In genomic region chr19:9935409-9936062, GRCh38 we compare ENCODE assay signal across 8 cellular contexts. TPM values are rescaled to one million over a fixed set of nuclear protein-coding genes. Genes with fewer than 3 reads are reported as not detected.
DNase-seq lines count a peak whose midpoint lies in the region; ATAC-seq and TF ChIP-seq lines count a peak whose summit lies in the region.

No MANE protein-coding gene starts in this region.

- no peaks in the 10 kb centered on the region for H3K36me3 ChIP-seq in adipocyte (ENCODE audit: control insufficient read depth, insufficient read depth, low read length, severe bottlenecking)
- H3K36me3 ChIP-seq in lower lobe of right lung, result no peaks in the 10 kb centered on the region
- H3K36me3 ChIP-seq in tibial artery, result no peaks in the 10 kb centered on the region

- CTCF ChIA-PET in activated naive CD4-positive, alpha-beta T cell treated with anti-CD3 and anti-CD28 coated beads for 36 hours (lab: Charles Lee), result interaction anchor here (0.6 to 0.9 kb wide), 4 partner anchors 64 to 92 kb away, joined by 3 to 5 read pairs (median 4); no protein-coding TSS in a partner anchor
- CTCF ChIA-PET in activated naive CD4-positive, alpha-beta T cell treated with anti-CD3 and anti-CD28 coated beads, Interleukin-2, amount 10 ng/mL, durations not matched to agents 7 days and 5 days (lab: Charles Lee), result interaction anchor here (1.0 kb wide), 1 partner anchor 315 kb away, joined by 4 read pairs; no protein-coding TSS in a partner anchor

- no peak for ATAC-seq in lower lobe of right lung
- ATAC-seq in GM21390 (IDR thresholded peaks at IDR 0.05; ENCODE audit: unreplicated experiment), result no peak
- ATAC-seq in GM21619 (IDR thresholded peaks at IDR 0.05; ENCODE audit: unreplicated experiment), result no peak

- H3K27ac ChIP-seq in lower lobe of right lung (no peak overlapping the region), tibial artery (no peak overlapping the region)

- H3K9me3 ChIP-seq in adipocyte (ENCODE audit: control insufficient read depth, low read length), result no peaks in the 10 kb centered on the region
- no peaks in the 10 kb centered on the region for H3K9me3 ChIP-seq in lower lobe of right lung
- no peaks in the 10 kb centered on the region for H3K9me3 ChIP-seq in tibial artery

- no peak for DNase-seq in activated naive CD4-positive, alpha-beta T cell treated with anti-CD3 and anti-CD28 coated beads for 36 hours
- DNase-seq in activated naive CD4-positive, alpha-beta T cell treated with anti-CD3 and anti-CD28 coated beads, Interleukin-2, amount 10 ng/mL, durations not matched to agents 7 days and 5 days, result no peak
- DNase-seq in adipocyte (ENCODE audit: low read depth) (peak; percentile 36), lower lobe of right lung (no peak), tibial artery (no peak), iPS-NIHi11 (ENCODE audit: low spot score) (no peak)

- peaks cover 28% of the 10 kb centered on the region for H3K4me1 Mint-ChIP-seq in activated naive CD4-positive, alpha-beta T cell treated with anti-CD3 and anti-CD28 coated beads for 36 hours (ENCODE audit: low read depth)
- H3K4me1 Mint-ChIP-seq in activated naive CD4-positive, alpha-beta T cell treated with anti-CD3 and anti-CD28 coated beads, Interleukin-2, amount 10 ng/mL, durations not matched to agents 7 days and 5 days, result peaks cover 26% of the 10 kb centered on the region

- H3K27me3 ChIP-seq in adipocyte (replicated peaks; ENCODE audit: control insufficient read depth, insufficient read depth, low read length), result no peaks in the 10 kb centered on the region
- H3K27me3 ChIP-seq in lower lobe of right lung (ENCODE audit: low read depth), result peaks cover 62% of the 10 kb centered on the region
- peaks cover 4 to 62% of the 10 kb centered on the region in 2 donors for H3K27me3 ChIP-seq in tibial artery

- no peaks in the 10 kb centered on the region for H3K36me3 Mint-ChIP-seq in activated naive CD4-positive, alpha-beta T cell treated with anti-CD3 and anti-CD28 coated beads for 36 hours (ENCODE audit: low read depth)
- peaks cover 3% of the 10 kb centered on the region for H3K36me3 Mint-ChIP-seq in activated naive CD4-positive, alpha-beta T cell treated with anti-CD3 and anti-CD28 coated beads, Interleukin-2, amount 10 ng/mL, durations not matched to agents 7 days and 5 days

- no peak overlapping the region for H3K27ac Mint-ChIP-seq in activated naive CD4-positive, alpha-beta T cell treated with anti-CD3 and anti-CD28 coated beads for 36 hours
- H3K27ac Mint-ChIP-seq in activated naive CD4-positive, alpha-beta T cell treated with anti-CD3 and anti-CD28 coated beads, Interleukin-2, amount 10 ng/mL, durations not matched to agents 7 days and 5 days, result no peak overlapping the region

- peak overlapping the region; percentile 49 for H3K4me3 Mint-ChIP-seq in activated naive CD4-positive, alpha-beta T cell treated with anti-CD3 and anti-CD28 coated beads for 36 hours
- H3K4me3 Mint-ChIP-seq in activated naive CD4-positive, alpha-beta T cell treated with anti-CD3 and anti-CD28 coated beads, Interleukin-2, amount 10 ng/mL, durations not matched to agents 7 days and 5 days, result no peak overlapping the region

- intact Hi-C loops in activated naive CD4-positive, alpha-beta T cell treated with anti-CD3 and anti-CD28 coated beads for 36 hours (cut with micrococcal nuclease), result loop anchor here (2.0 kb wide), 1 partner anchor 455 kb away; no protein-coding TSS in a partner anchor
- intact Hi-C loops in lower lobe of right lung (cut with DNase I), result loop anchor here (10.0 kb wide), 1 partner anchor 89 kb away; no protein-coding TSS in a partner anchor
- intact Hi-C loops in tibial artery (cut with DNase I; ENCODE audit: low total_unique reads), result loop anchor here (2.0 kb wide), 1 partner anchor 63 kb away; no protein-coding TSS in a partner anchor

- TF ChIP-seq CTCF in lower lobe of right lung (IDR thresholded peaks at IDR 0.05), result no peak
- no peak for TF ChIP-seq CTCF in tibial artery (IDR thresholded peaks at IDR 0.05)

- H3K4me3 ChIP-seq in adipocyte (ENCODE audit: low read length) (peak overlapping the region; percentile 84), lower lobe of right lung (peak overlapping the region; percentile 40), tibial artery (peak overlapping the region; percentile 18 to 35)

- no peaks in the 10 kb centered on the region for H3K9me3 Mint-ChIP-seq in activated naive CD4-positive, alpha-beta T cell treated with anti-CD3 and anti-CD28 coated beads for 36 hours
- H3K9me3 Mint-ChIP-seq in activated naive CD4-positive, alpha-beta T cell treated with anti-CD3 and anti-CD28 coated beads, Interleukin-2, amount 10 ng/mL, durations not matched to agents 7 days and 5 days, result peaks cover 3% of the 10 kb centered on the region

- H3K27me3 Mint-ChIP-seq in activated naive CD4-positive, alpha-beta T cell treated with anti-CD3 and anti-CD28 coated beads for 36 hours (ENCODE audit: low read depth), result peaks cover 58% of the 10 kb centered on the region
- H3K27me3 Mint-ChIP-seq in activated naive CD4-positive, alpha-beta T cell treated with anti-CD3 and anti-CD28 coated beads, Interleukin-2, amount 10 ng/mL, durations not matched to agents 7 days and 5 days, result peaks cover 83% of the 10 kb centered on the region

- peak overlapping the region; percentile 84 for H3K9ac ChIP-seq in adipocyte (ENCODE audit: low read length)

- H3K4me1 ChIP-seq in adipocyte (ENCODE audit: control insufficient read depth, insufficient read depth, low read length), result peaks cover 20% of the 10 kb centered on the region
- peaks cover 25% of the 10 kb centered on the region for H3K4me1 ChIP-seq in lower lobe of right lung
- H3K4me1 ChIP-seq in tibial artery, result peaks cover 0 to 38% (median 22%) of the 10 kb centered on the region in 4 donors

RNA-seq across cellular contexts. Expression of gene OLFM2, which starts 0.8 kb away (rescaled TPM):
- 1 to 10 TPM in 1 of 2 experiments, under 1 TPM in 1; 0.12 to 1.0 TPM for total RNA-seq in activated naive CD4-positive, alpha-beta T cell treated with anti-CD3 and anti-CD28 coated beads for 36 hours
- total RNA-seq in lower lobe of right lung, result 8.5 TPM

Comparison
In these comparisons a context has a peak if more than half of its experiments do, and no peak if none do; other contexts are left out.
1. H3K4me3 ChIP-seq: peak in every context shown above with its lines; median percentile 84 in adipocyte; 40 in lower lobe of right lung; 26 in tibial artery.